10 cellular contexts compared by ENCODE assay signal in the genomic region with DNA sequence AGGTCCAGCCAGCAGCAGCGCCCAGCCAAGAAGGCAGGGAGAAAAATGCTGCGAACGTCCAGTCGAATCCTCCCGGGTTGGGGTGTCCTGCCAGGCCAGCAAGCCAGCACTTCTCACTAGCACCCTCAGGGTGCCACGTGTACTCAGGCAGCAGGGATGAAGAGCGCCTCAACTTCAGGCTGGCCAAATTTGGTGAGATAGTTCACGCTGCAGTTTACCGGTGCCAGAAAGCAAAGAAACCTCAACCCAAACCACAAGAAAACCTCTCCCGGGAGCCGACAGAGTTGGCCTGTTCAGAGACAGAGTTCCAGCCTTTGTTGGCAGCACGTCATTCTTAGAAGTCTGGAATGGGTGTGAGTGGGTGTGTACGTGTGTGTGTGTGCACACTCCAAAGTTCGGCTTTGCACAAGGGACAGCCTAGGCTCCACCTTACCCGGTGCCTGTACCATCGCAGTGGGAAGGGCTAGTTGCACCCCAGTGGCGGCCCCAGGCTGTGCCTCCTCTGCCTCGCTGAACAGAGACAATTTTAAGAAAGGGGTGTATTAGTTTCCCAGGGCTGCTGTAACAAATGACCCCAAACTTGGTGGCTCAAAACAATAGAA. TPM values are rescaled to one million over a fixed set of nuclear protein-coding genes. Genes with fewer than 3 reads are reported as not detected.
DNase-seq lines count a peak whose midpoint lies in the region; ATAC-seq and TF ChIP-seq lines count a peak whose summit lies in the region.
"Had no signal": no experiment of that assay in that cellular context is flagged by ENCODE, and none has a peak within 500 bp of the region (broad histone marks: within the 10 kb centered on the region; RNA-seq: fewer than 3 reads in every experiment).

No MANE protein-coding gene starts in this region.

- BruUV-seq in OCI-LY7 (replicated peaks; lab: Mats Ljungman, UMichigan), result no TSS peak

- no peak overlapping the region for H3K4me2 ChIP-seq in OCI-LY7 (ENCODE audit: low read length)

- ATAC-seq in gastrocnemius medialis (no peak), HG02870 (IDR thresholded peaks at IDR 0.05; ENCODE audit: unreplicated experiment) (no peak), HG02623 (IDR thresholded peaks at IDR 0.05; ENCODE audit: unreplicated experiment) (no peak)

- H3K9me3 Mint-ChIP-seq in activated CD4-positive, alpha-beta memory T cell treated with anti-CD3 and anti-CD28 coated beads for 36 hours, result no peaks in the 10 kb centered on the region

- TF ChIP-seq CTCF in GM12873 (IDR thresholded peaks at IDR 0.05; ENCODE audit: insufficient read depth, low read depth, low read length, missing control alignments) (peak; percentile 12), fibroblast of mammary gland (conservative IDR thresholded peaks at IDR 0.05; ENCODE audit: control insufficient read depth, insufficient read depth, low read depth, low read length) (peak; percentile 20), gastrocnemius medialis (IDR thresholded peaks at IDR 0.05 in 4 of 5, conservative IDR thresholded peaks at IDR 0.05 in 1 of 5) (no peak), OCI-LY7 (conservative IDR thresholded peaks at IDR 0.05; ENCODE audit: low read length) (no peak)

- no peaks in the 10 kb centered on the region for H3K27me3 Mint-ChIP-seq in activated CD4-positive, alpha-beta memory T cell treated with anti-CD3 and anti-CD28 coated beads for 36 hours

- H3K9me3 ChIP-seq in gastrocnemius medialis (no peaks in the 10 kb centered on the region), OCI-LY7 (ENCODE audit: low read length) (no peaks in the 10 kb centered on the region)
- H3K9me3 ChIP-seq: ovary had no signal

- H3K9me2 ChIP-seq in OCI-LY7 (ENCODE audit: insufficient read depth, low read length), result no peaks in the 10 kb centered on the region

- no peaks in the 10 kb centered on the region for H3K79me2 ChIP-seq in OCI-LY7 (ENCODE audit: insufficient read depth, low read depth, low read length)

- intact Hi-C loops in activated CD4-positive, alpha-beta memory T cell treated with anti-CD3 and anti-CD28 coated beads for 36 hours (cut with micrococcal nuclease), result no loop called here
- intact Hi-C loops in gastrocnemius medialis (cut with DNase I; ENCODE audit: low total_unique reads), result loop anchor here (10.0 kb wide), 1 partner anchor 382 kb away; a partner anchor contains a TSS
- intact Hi-C loops in OCI-LY7 (cut with micrococcal nuclease; ENCODE audit: unreplicated experiment), result no loop called here

- H4K20me1 ChIP-seq in OCI-LY7 (ENCODE audit: insufficient read depth, low read length), result no peaks in the 10 kb centered on the region

- POLR2A ChIA-PET in activated CD4-positive, alpha-beta memory T cell treated with anti-CD3 and anti-CD28 coated beads for 36 hours (lab: Charles Lee), result interaction anchor here (1.6 kb wide), 1 partner anchor 59 kb away, joined by 5 read pairs; no protein-coding TSS in a partner anchor
- POLR2A ChIA-PET in OCI-LY7 (lab: Charles Lee), result no interaction called here

- H3K27ac Mint-ChIP-seq in activated CD4-positive, alpha-beta memory T cell treated with anti-CD3 and anti-CD28 coated beads for 36 hours, result peak overlapping the region; percentile 18

- H3K36me3 Mint-ChIP-seq in activated CD4-positive, alpha-beta memory T cell treated with anti-CD3 and anti-CD28 coated beads for 36 hours, result peaks cover 20% of the 10 kb centered on the region

- no peak overlapping the region for H2AFZ ChIP-seq in OCI-LY7 (ENCODE audit: low read length)

- CTCF ChIA-PET in activated CD4-positive, alpha-beta memory T cell treated with anti-CD3 and anti-CD28 coated beads for 36 hours (lab: Charles Lee), result interaction anchor here (1.5 to 1.8 kb wide), 2 partner anchors 164 to 175 kb away, joined by 5 to 6 read pairs; a partner anchor contains a TSS
- CTCF ChIA-PET in OCI-LY7 (lab: Charles Lee; ENCODE audit: unreplicated experiment), result interaction anchor here (0.6 kb wide), 1 partner anchor 326 kb away, joined by 5 read pairs; no protein-coding TSS in a partner anchor

- H3K4me1 ChIP-seq in gastrocnemius medialis (peaks cover 42 to 52% of the 10 kb centered on the region in 2 donors), OCI-LY7 (ENCODE audit: insufficient read depth, low read length, poor library complexity, severe bottlenecking) (no peaks in the 10 kb centered on the region)

- DNase-seq in activated CD4-positive, alpha-beta memory T cell treated with anti-CD3 and anti-CD28 coated beads for 36 hours, result peak; percentile 40
- DNase-seq in fibroblast of mammary gland (ENCODE audit: low read depth), result peak; percentile 94
- DNase-seq in gastrocnemius medialis, result no peak
- no peak for DNase-seq in midbrain (lab: John Stamatoyannopoulos, UW)
- DNase-seq in OCI-LY7 (ENCODE audit: low spot score), result no peak
- DNase-seq: NCI-H187 treated with DMSO at 0.1 percent for 48 hours, ovary had no signal

- TF ChIP-seq POLR2A in gastrocnemius medialis (IDR thresholded peaks at IDR 0.05), result no peak

- no peak overlapping the region for H3K4me3 Mint-ChIP-seq in activated CD4-positive, alpha-beta memory T cell treated with anti-CD3 and anti-CD28 coated beads for 36 hours

- H3K4me3 ChIP-seq in fibroblast of mammary gland (ENCODE audit: control insufficient read depth, low read depth, low read length), result no peak overlapping the region
- H3K4me3 ChIP-seq in gastrocnemius medialis, result no peak overlapping the region
- no peak overlapping the region for H3K4me3 ChIP-seq in OCI-LY7 (ENCODE audit: low read depth, low read length, poor library complexity, severe bottlenecking)
- H3K4me3 ChIP-seq: ovary had no signal

- peak overlapping the region in 3 of 4 donors; percentile 1 to 69 (median 69) for H3K27ac ChIP-seq in gastrocnemius medialis
- H3K27ac ChIP-seq in OCI-LY7 (ENCODE audit: low read depth, low read length, poor library complexity, severe bottlenecking), result no peak overlapping the region
- H3K27ac ChIP-seq: ovary had no signal

- in situ Hi-C loops in gastrocnemius medialis (cut with MboI; ENCODE audit: low sequenced_read_pairs in 4 of 4), result no loop called here

- peaks cover 8 to 15% (median 9%) of the 10 kb centered on the region in 3 donors for H3K27me3 ChIP-seq in gastrocnemius medialis
- H3K27me3 ChIP-seq: ovary had no signal

- H3K4me1 Mint-ChIP-seq in activated CD4-positive, alpha-beta memory T cell treated with anti-CD3 and anti-CD28 coated beads for 36 hours (ENCODE audit: low read depth), result peaks cover 71% of the 10 kb centered on the region

- H3K36me3 ChIP-seq in gastrocnemius medialis (no peaks in the 10 kb centered on the region), OCI-LY7 (ENCODE audit: insufficient read depth, low read length) (no peaks in the 10 kb centered on the region)
- H3K36me3 ChIP-seq: ovary had no signal

RNA-seq across cellular contexts. Expression of a gene that starts 42.1 kb away (rescaled TPM):
- total RNA-seq in activated CD4-positive, alpha-beta memory T cell treated with anti-CD3 and anti-CD28 coated beads for 36 hours, result 10 to 100 TPM; 23.9 to 24.1 TPM
- total RNA-seq in gastrocnemius medialis (1 to 10 TPM; 3.7 to 6.6 (median 4.9) TPM), OCI-LY7 (2022) (2.5 and 4.2 TPM in 2 replicates)
- total RNA-seq in OCI-LY7 (2014; rRNA removed; shearing (Covaris generic)), result 1.9 and 2.2 TPM in 2 replicates

Comparison
In these comparisons a context has a peak if more than half of its experiments do, and no peak if none do; other contexts are left out.
1. CTCF ChIP-seq: peak in GM12873 (single experiment) and fibroblast of mammary gland (single experiment); none in gastrocnemius medialis (0 of 5) and OCI-LY7 (single experiment).
2. DNase-seq: peak in activated CD4-positive, alpha-beta memory T cell treated with anti-CD3 and anti-CD28 coated beads for 36 hours (single experiment) and fibroblast of mammary gland (single experiment); none in gastrocnemius medialis (0 of 2), midbrain (single experiment) and OCI-LY7 (single experiment).